ENCODE assay signal across 29 cellular contexts in genomic region chr18:13339653-13340052, GRCh38.
"Had no signal": no experiment of that assay in that cellular context is flagged by ENCODE, and none has a peak within 500 bp of the region (broad histone marks: within the 10 kb centered on the region; RNA-seq: fewer than 3 reads in every experiment).

No MANE protein-coding gene starts in this region.

- H3K27ac ChIP-seq: neutrophil, parathyroid adenoma, psoas muscle, skin epidermis, spleen, suprapubic skin, testis, tibial artery, transverse colon, upper lobe of right lung, uterus had no signal

- H3K27me3 ChIP-seq: neutrophil, spleen, suprapubic skin, testis, tibial artery, transverse colon, upper lobe of right lung, uterus had no signal

- H3K9ac ChIP-seq: parathyroid adenoma had no signal

- ATAC-seq: naive thymus-derived CD8-positive, alpha-beta T cell; natural killer cell treated with Interleukin-12 subunit alpha and Interleukin-12 subunit beta and Interleukin-15 and Interleukin-18, amount 100 ng/mL, for 72 hours; psoas muscle; right cardiac atrium; sciatic nerve; stimulated activated memory B cell treated with anti-CD40 and anti-IgM and Interleukin-4, amounts not matched to agents 10 μg/mL and 1 μg/mL and 100 μg/mL, for 72 hours; stimulated activated naive CD8-positive, alpha-beta T cell treated with anti-CD3 and anti-CD28 coated beads, Interleukin-15, amount 100 ng/mL, for 72 hours; stimulated activated naive CD8-positive, alpha-beta T cell treated with anti-CD3 and anti-CD28 coated beads, Interleukin-15, Interleukin-2, amounts not matched to agents 100 U/mL and 50 U/mL, for 24 hours; upper lobe of right lung had no signal

- H3K4me3 ChIP-seq: psoas muscle, skin epidermis, smooth muscle cell, spleen, suprapubic skin, testis, tibial artery, transverse colon, upper lobe of right lung, uterus had no signal

- H3K36me3 ChIP-seq: neutrophil, spleen, suprapubic skin, tibial artery, transverse colon, upper lobe of right lung, uterus had no signal

- DNase-seq: naive thymus-derived CD8-positive, alpha-beta T cell; nephron progenitor cell; nucleus accumbens; posterior cingulate gyrus; psoas muscle; right cardiac atrium; spleen; stimulated activated CD4-positive, alpha-beta T cell treated with anti-CD3 and anti-CD28 coated beads, Interleukin-12 subunit alpha, Interleukin-12 subunit beta, amount 100 ng/mL, for 4 hours; stimulated activated CD4-positive, alpha-beta T cell treated with anti-CD3 and anti-CD28 coated beads, Interleukin-1b, Interleukin-23, amount 100 ng/mL, for 48 hours; stimulated activated CD4-positive, alpha-beta T cell treated with anti-CD3 and anti-CD28 coated beads, Interleukin-4, amount 100 ng/mL, for 1 hour; stimulated activated CD4-positive, alpha-beta T cell treated with anti-CD3 and anti-CD28 coated beads, Interleukin-4, amount 100 ng/mL, for 4 hours; stimulated activated CD8-positive, alpha-beta memory T cell treated with anti-CD3 and anti-CD28 coated beads, Interleukin-4, amount 100 ng/mL, for 48 hours; stimulated activated naive CD4-positive, alpha-beta T cell; stimulated activated naive CD8-positive, alpha-beta T cell treated with anti-CD3 and anti-CD28 coated beads, Interleukin-15, amount 100 ng/mL, for 72 hours; stimulated activated naive CD8-positive, alpha-beta T cell treated with anti-CD3 and anti-CD28 coated beads, Interleukin-15, Interleukin-2, amounts not matched to agents 100 U/mL and 50 U/mL, for 24 hours; substantia nigra; testis; tibial artery; transverse colon; upper lobe of right lung; uterus had no signal

- H2AFZ ChIP-seq: parathyroid adenoma had no signal

- H3K4me2 ChIP-seq: smooth muscle cell had no signal

- H3K9me3 ChIP-seq: neutrophil, suprapubic skin, testis had no signal

- H3K4me1 ChIP-seq: parathyroid adenoma, psoas muscle, spleen, suprapubic skin, testis, upper lobe of right lung, uterus had no signal
